In the genomic region with DNA sequence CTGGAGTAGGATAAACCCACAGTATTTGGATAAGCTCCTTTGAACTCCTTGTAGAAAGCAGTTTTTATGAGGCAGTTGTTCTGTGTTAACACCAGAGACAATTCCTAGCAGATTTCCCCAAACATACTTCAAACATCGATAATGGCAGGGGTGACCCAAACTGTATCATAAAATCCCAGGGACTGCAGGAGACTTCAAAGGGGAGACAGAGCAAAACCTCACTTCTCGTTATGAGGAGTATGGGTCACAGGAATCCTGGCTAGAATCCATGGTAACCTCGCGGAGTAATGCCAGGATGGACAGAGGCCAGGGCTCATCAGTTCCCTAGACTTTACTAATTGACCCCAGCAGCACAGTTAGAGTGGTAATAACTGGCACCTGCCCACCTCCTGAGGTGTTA, we compare ENCODE assay signal across 18 cellular contexts.
DNase-seq lines count a peak whose midpoint lies in the region; ATAC-seq, FAIRE-seq and TF ChIP-seq lines count a peak whose summit lies in the region.
"Had no signal": no experiment of that assay in that cellular context is flagged by ENCODE, and none has a peak within 500 bp of the region (broad histone marks: within the 10 kb centered on the region; RNA-seq: fewer than 3 reads in every experiment).

No MANE protein-coding gene starts in this region.

- no peak overlapping the region for H2AFZ ChIP-seq in HCT116 (ENCODE audit: low read depth, low read length, poor library complexity, severe bottlenecking)

- no peaks in the 10 kb centered on the region for H3K36me3 ChIP-seq in HCT116 (ENCODE audit: control insufficient read depth in 1 of 2, insufficient read depth in 2 of 2, low read length in 2 of 2)
- H3K36me3 ChIP-seq: BE2C had no signal

- peaks cover 31 to 53% of the 10 kb centered on the region in 2 experiments for H3K4me1 ChIP-seq in HCT116 (ENCODE audit: control insufficient read depth in 1 of 2, insufficient read depth in 2 of 2, low read length in 2 of 2)
- H3K4me1 ChIP-seq: BE2C had no signal

- no peak for TF ChIP-seq CTCF in C4-2B (conservative IDR thresholded peaks at IDR 0.05)
- no peak for TF ChIP-seq CTCF in HCT116 (IDR thresholded peaks at IDR 0.05 in 2 of 3, conservative IDR thresholded peaks at IDR 0.05 in 1 of 3; ENCODE audit: borderline replicate concordance in 1 of 3, insufficient read depth in 1 of 3, low read depth in 2 of 3, low read length in 2 of 3)
- TF ChIP-seq CTCF in nephron (IDR thresholded peaks at IDR 0.05; ENCODE audit: unreplicated experiment in 3 of 3), result no peak
- TF ChIP-seq CTCF in D721Med (IDR thresholded peaks at IDR 0.05; ENCODE audit: insufficient read depth, missing control alignments), result no peak
- no peak for TF ChIP-seq CTCF in glutamatergic neuron (IDR thresholded peaks at IDR 0.05; ENCODE audit: partially characterized antibody, unreplicated experiment)

- H3K4me3 Mint-ChIP-seq in activated naive CD8-positive, alpha-beta T cell treated with anti-CD3 and anti-CD28 coated beads, Interleukin-2, amount 50 U/mL, for 24 hours, result no peak overlapping the region
- H3K4me3 Mint-ChIP-seq in nephron (no peak overlapping the region), glutamatergic neuron (ENCODE audit: unreplicated experiment) (no peak overlapping the region)
- H3K4me3 Mint-ChIP-seq: activated B cell treated with CpG ODN at 0.5 μM for 24 hours had no signal

- DNase-seq in HCT116 (ENCODE audit: low read depth, low spot score), result peak; percentile 41
- DNase-seq in activated naive CD8-positive, alpha-beta T cell treated with anti-CD3 and anti-CD28 coated beads, Interleukin-2, amount 50 U/mL, for 24 hours, result no peak
- no peak for DNase-seq in islet precursor cell
- no peak for DNase-seq in D721Med (ENCODE audit: insufficient read length, low spot score)
- DNase-seq in glutamatergic neuron, result no peak
- DNase-seq: activated B cell treated with CpG ODN at 0.5 μM for 24 hours; activated naive CD4-positive, alpha-beta T cell treated with anti-CD3 and anti-CD28 coated beads, Interleukin-2, amount 50 U/mL, for 16 hours; DMS79 treated with DMSO at 0.1 percent for 48 hours; Kasumi-1; left ventricle myocardium superior; NCI-H1694; NCI-H526; T-helper 1 cell had no signal

- POLR2A ChIA-PET in HCT116 (lab: Charles Lee), result no interaction called here

- no TSS peak for BruUV-seq in HCT116 (replicated peaks; lab: Mats Ljungman, UMichigan)

- peak overlapping the region; percentile 46 for H3K4me2 ChIP-seq in HCT116 (ENCODE audit: low read length)

- CTCF ChIA-PET in HCT116 (lab: Charles Lee), result no interaction called here

- ATAC-seq in HCT116, result peak; percentile 84
- no peak for ATAC-seq in activated naive CD8-positive, alpha-beta T cell treated with anti-CD3 and anti-CD28 coated beads, Interleukin-2, amount 50 U/mL, for 24 hours
- ATAC-seq: left ventricle myocardium superior had no signal

- H4K20me1 ChIP-seq in HCT116 (ENCODE audit: insufficient read depth), result no peaks in the 10 kb centered on the region

- no peak overlapping the region for H3K4me3 ChIP-seq in HCT116 (replicated peaks in 1 of 2; ENCODE audit: low read depth in 1 of 2, low read length in 2 of 2)

- H3K9me3 Mint-ChIP-seq in activated naive CD8-positive, alpha-beta T cell treated with anti-CD3 and anti-CD28 coated beads, Interleukin-2, amount 50 U/mL, for 24 hours, result no peaks in the 10 kb centered on the region
- H3K9me3 Mint-ChIP-seq in nephron, result no peaks in the 10 kb centered on the region
- H3K9me3 Mint-ChIP-seq in glutamatergic neuron (ENCODE audit: unreplicated experiment), result no peaks in the 10 kb centered on the region
- H3K9me3 Mint-ChIP-seq: activated B cell treated with CpG ODN at 0.5 μM for 24 hours had no signal

- no peaks in the 10 kb centered on the region for H3K9me2 ChIP-seq in HCT116 (ENCODE audit: insufficient read depth)

- peaks cover 52% of the 10 kb centered on the region for H3K36me3 Mint-ChIP-seq in activated naive CD8-positive, alpha-beta T cell treated with anti-CD3 and anti-CD28 coated beads, Interleukin-2, amount 50 U/mL, for 24 hours (ENCODE audit: low read depth)
- H3K36me3 Mint-ChIP-seq in nephron (ENCODE audit: low read depth), result peaks cover 31% of the 10 kb centered on the region
- no peaks in the 10 kb centered on the region for H3K36me3 Mint-ChIP-seq in glutamatergic neuron (ENCODE audit: unreplicated experiment)

- H3K9me3 ChIP-seq in HCT116 (ENCODE audit: control insufficient read depth in 1 of 2, insufficient read depth in 1 of 2, low read depth in 1 of 2, low read length in 2 of 2), result peaks cover 0 to 11% of the 10 kb centered on the region in 2 experiments; a peak in 1 of 4 replicates
- H3K9me3 ChIP-seq: BE2C had no signal

- no peak for TF ChIP-seq RAD21 in HCT116 (IDR thresholded peaks at IDR 0.05; ENCODE audit: low read depth)

- intact Hi-C loops in HCT116 (cut with micrococcal nuclease), result no loop called here

- 0 out of 2 replicates have a peak overlapping the region, but pooled peaks have one; percentile 1 for H3K9ac ChIP-seq in HCT116 (ENCODE audit: low read length)

- no peaks in the 10 kb centered on the region for H3K27me3 ChIP-seq in HCT116 (ENCODE audit: insufficient read depth, low read length)
- H3K27me3 ChIP-seq: BE2C had no signal

- peak overlapping the region; percentile 8; the same call in 1 of the 2 replicates for H3K27ac ChIP-seq in C4-2B
- H3K27ac ChIP-seq in HCT116 (ENCODE audit: low read depth, low read length), result peak overlapping the region; percentile 47; the same call in 1 of the 2 replicates

- no peak for TF ChIP-seq POLR2A in HCT116 (IDR thresholded peaks at IDR 0.05; ENCODE audit: borderline replicate concordance, extremely low read depth, insufficient read depth, insufficient read length)

- peak overlapping the region; percentile 99 for H3K27ac Mint-ChIP-seq in activated naive CD8-positive, alpha-beta T cell treated with anti-CD3 and anti-CD28 coated beads, Interleukin-2, amount 50 U/mL, for 24 hours
- H3K27ac Mint-ChIP-seq in nephron (peak overlapping the region; percentile 66 to 88 (median 81)), glutamatergic neuron (ENCODE audit: unreplicated experiment) (no peak overlapping the region)
- H3K27ac Mint-ChIP-seq: activated B cell treated with CpG ODN at 0.5 μM for 24 hours had no signal

- RAD21 ChIA-PET in HCT116 (lab: Charles Lee; ENCODE audit: low non-redundant PET in 1 of 2, low total read pairs in 2 of 2, uncharacterized antibody in 2 of 2, unreplicated experiment in 2 of 2), result no interaction called here

- FAIRE-seq in D721Med (lab: Jason Lieb, UNC), result no peak
- FAIRE-seq: bronchial epithelial cell, RCC 7860 had no signal

- peaks cover 87% of the 10 kb centered on the region for H3K4me1 Mint-ChIP-seq in activated naive CD8-positive, alpha-beta T cell treated with anti-CD3 and anti-CD28 coated beads, Interleukin-2, amount 50 U/mL, for 24 hours
- H3K4me1 Mint-ChIP-seq in nephron (peaks cover 81% of the 10 kb centered on the region), glutamatergic neuron (ENCODE audit: low read depth, unreplicated experiment) (no peaks in the 10 kb centered on the region)

- no peaks in the 10 kb centered on the region for H3K79me2 ChIP-seq in HCT116 (ENCODE audit: insufficient read depth, low read length)

- H3K27me3 Mint-ChIP-seq in activated naive CD8-positive, alpha-beta T cell treated with anti-CD3 and anti-CD28 coated beads, Interleukin-2, amount 50 U/mL, for 24 hours, result no peaks in the 10 kb centered on the region
- H3K27me3 Mint-ChIP-seq in nephron (ENCODE audit: low read depth) (no peaks in the 10 kb centered on the region), glutamatergic neuron (ENCODE audit: unreplicated experiment) (no peaks in the 10 kb centered on the region)
- H3K27me3 Mint-ChIP-seq: activated B cell treated with CpG ODN at 0.5 μM for 24 hours had no signal

TF ChIP-seq in HCT116, 20 proteins besides CTCF, POLR2A, EP300 and RAD21:
- TF ChIP-seq TCF7L2 (IDR thresholded peaks at IDR 0.05; ENCODE audit: borderline replicate concordance, extremely low read depth, insufficient read depth, insufficient read length) (peak; percentile 85), SP1 (IDR thresholded peaks at IDR 0.05; ENCODE audit: low read depth) (0 out of 2 replicates have a peak, but pooled peaks have one; percentile 2), SIN3A (IDR thresholded peaks at IDR 0.05; ENCODE audit: low read depth) (no peak)
TF ChIP-seq in HCT116: peak in this region for 2.
